ENCODE assay signal across 8 cellular contexts in the genomic region with DNA sequence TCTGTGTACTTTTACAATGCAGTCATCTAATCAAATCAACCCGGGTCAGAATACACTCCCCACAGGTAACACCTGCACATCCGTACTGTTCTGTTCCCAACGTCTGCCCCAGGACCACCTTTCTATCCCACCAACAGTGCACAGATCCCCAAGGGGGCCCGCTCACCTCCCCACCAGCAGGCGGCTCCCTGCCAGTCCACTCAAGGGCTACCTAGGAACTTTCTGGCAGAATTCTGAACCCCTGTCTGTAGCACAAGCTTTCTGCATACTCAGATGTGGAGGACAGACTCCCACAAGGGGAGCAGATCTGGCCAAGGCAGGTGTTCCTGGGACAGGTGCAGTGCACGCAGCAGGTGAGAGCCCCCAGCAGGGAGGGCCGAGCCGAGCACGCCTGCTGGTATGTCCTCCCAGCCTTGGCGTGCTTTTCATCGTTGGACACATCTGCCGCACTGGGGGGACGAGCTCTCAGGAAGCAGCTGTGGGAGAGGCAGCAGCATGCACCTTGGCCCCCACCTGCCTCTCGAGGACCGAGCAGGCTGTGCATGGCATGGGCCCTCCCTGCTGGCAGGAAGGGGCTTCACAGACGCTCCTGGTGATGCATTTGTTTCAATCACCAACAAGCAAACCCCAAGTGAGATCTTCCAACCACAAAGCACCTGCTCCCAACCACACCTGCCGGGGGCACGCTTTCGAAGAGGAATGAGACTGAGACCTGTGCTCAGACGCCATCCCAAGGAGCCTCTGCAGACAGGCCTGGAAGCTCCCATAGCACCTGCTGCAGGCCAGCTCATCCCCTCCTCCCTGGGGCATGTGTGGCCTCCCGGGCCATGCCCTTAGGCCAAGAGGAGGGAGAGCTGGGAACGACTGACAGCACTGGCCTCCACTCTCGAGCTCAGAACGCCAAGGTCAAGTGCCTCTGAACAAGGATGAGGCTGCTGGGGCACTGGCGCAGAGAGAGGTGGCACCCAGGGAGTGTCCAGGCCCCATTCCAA. TPM values are rescaled to one million over a fixed set of nuclear protein-coding genes. Genes with fewer than 3 reads are reported as not detected.
DNase-seq lines count a peak whose midpoint lies in the region; ATAC-seq and TF ChIP-seq lines count a peak whose summit lies in the region.

No MANE protein-coding gene starts in this region.

- intact Hi-C loops in vagina (cut with DNase I) = no loop called here

- no peaks in the 10 kb centered on the region for H3K9me3 Mint-ChIP-seq in memory B cell

- H3K27me3 ChIP-seq in BLaER1 treated with 17β-estradiol and CSF1 and Interleukin-3, amounts not matched to agents 10 nM and 100 nM = no peaks in the 10 kb centered on the region
- H3K27me3 ChIP-seq in vagina = no peaks in the 10 kb centered on the region

- H3K4me1 Mint-ChIP-seq in memory B cell = peaks cover 27% of the 10 kb centered on the region

- peak overlapping the region; percentile 45 for H3K27ac Mint-ChIP-seq in memory B cell

- H3K27ac ChIP-seq in BLaER1 treated with 17β-estradiol and CSF1 and Interleukin-3, amounts not matched to agents 10 nM and 100 nM = peak overlapping the region; percentile 86 to 96 (median 93)
- no peak overlapping the region for H3K27ac ChIP-seq in vagina

- peaks cover 0 to 43% (median 0%) of the 10 kb centered on the region in 11 experiments; a peak in 6 of 22 replicates for H4K20me1 ChIP-seq in BLaER1 treated with 17β-estradiol and CSF1 and Interleukin-3, amounts not matched to agents 10 nM and 100 nM

- TF ChIP-seq POLR2A in vagina (IDR thresholded peaks at IDR 0.05) = no peak

- H3K4me2 ChIP-seq in BLaER1 treated with 17β-estradiol and CSF1 and Interleukin-3, amounts not matched to agents 10 nM and 100 nM = peak overlapping the region; percentile 90 to 100 (median 97)

- no peak for TF ChIP-seq CTCF in vagina (IDR thresholded peaks at IDR 0.05)

- H3K4me3 ChIP-seq in BLaER1 treated with 17β-estradiol and CSF1 and Interleukin-3, amounts not matched to agents 10 nM and 100 nM = peak overlapping the region in 9 of 10 experiments; percentile 43 to 67 (median 57); a peak in 15 of 20 replicates
- no peak overlapping the region for H3K4me3 ChIP-seq in vagina

- peak overlapping the region; percentile 52 for H3K4me3 Mint-ChIP-seq in memory B cell

- ATAC-seq in GM19023 (IDR thresholded peaks at IDR 0.05; ENCODE audit: unreplicated experiment) (peak; percentile 72), HG03060 (IDR thresholded peaks at IDR 0.05; ENCODE audit: low read depth, unreplicated experiment) (peak; percentile 75), memory B cell (ENCODE audit: low read depth) (peak; percentile 88)

- H3K9ac ChIP-seq in BLaER1 treated with 17β-estradiol and CSF1 and Interleukin-3, amounts not matched to agents 10 nM and 100 nM = peak overlapping the region; percentile 76 to 90 (median 81)

- H3K36me3 ChIP-seq in BLaER1 treated with 17β-estradiol and CSF1 and Interleukin-3, amounts not matched to agents 10 nM and 100 nM = peaks cover 0 to 45% (median 14%) of the 10 kb centered on the region in 11 experiments; a peak in 13 of 22 replicates
- H3K36me3 ChIP-seq in vagina = no peaks in the 10 kb centered on the region

- no peaks in the 10 kb centered on the region for H3K27me3 Mint-ChIP-seq in memory B cell

- H3K36me3 Mint-ChIP-seq in memory B cell = no peaks in the 10 kb centered on the region

- peak; percentile 76 for DNase-seq in NCI-H69 (lab: John Stamatoyannopoulos, UW)
- peak; percentile 18 to 42 for DNase-seq in memory B cell (ENCODE audit: low spot score in 2 of 2)
- DNase-seq in retina = no peak
- DNase-seq in vagina (ENCODE audit: extremely low spot score in 2 of 2) = no peak
- no peak for DNase-seq in central memory CD4-positive, alpha-beta T cell

- peaks cover 0 to under 1% (median 0%) of the 10 kb centered on the region in 11 experiments; a peak in 1 of 22 replicates for H3K9me3 ChIP-seq in BLaER1 treated with 17β-estradiol and CSF1 and Interleukin-3, amounts not matched to agents 10 nM and 100 nM (replicated peaks in 1 of 11)
- no peaks in the 10 kb centered on the region for H3K9me3 ChIP-seq in vagina

- peaks cover 94 to 96% (median 95%) of the 10 kb centered on the region in 10 experiments for H3K4me1 ChIP-seq in BLaER1 treated with 17β-estradiol and CSF1 and Interleukin-3, amounts not matched to agents 10 nM and 100 nM
- peaks cover 24% of the 10 kb centered on the region for H3K4me1 ChIP-seq in vagina

RNA-seq across cellular contexts. Expression of a gene that starts 35.9 kb away (rescaled TPM):
- total RNA-seq in vagina = 15.2 TPM

Comparison
In these comparisons a context has a peak if more than half of its experiments do, and no peak if none do; other contexts are left out.
1. H3K4me3 ChIP-seq: peak in BLaER1 treated with 17β-estradiol and CSF1 and Interleukin-3, amounts not matched to agents 10 nM and 100 nM (9 of 10); none in vagina (0 of 2).
2. DNase-seq: peak in NCI-H69 (single experiment) and memory B cell (2 of 2); none in retina (single experiment), vagina (0 of 2) and central memory CD4-positive, alpha-beta T cell (single experiment).
3. Peak in every context shown above with its lines, with median percentiles within 50 percentile points of each other: ATAC-seq.